ENCODE assay signal across 18 cellular contexts in genomic region chr1:179826626-179827280, GRCh38.
"Had no signal": no experiment of that assay in that cellular context is flagged by ENCODE, and none has a peak within 500 bp of the region (broad histone marks: within the 10 kb centered on the region; RNA-seq: fewer than 3 reads in every experiment).

No MANE protein-coding gene starts in this region.

- H3K36me3 ChIP-seq: pancreas, tibial artery had no signal

- H3K27me3 ChIP-seq: pancreas, tibial artery had no signal

- H3K27ac ChIP-seq: coronary artery, pancreas, tibial artery had no signal

- H3K27me3 Mint-ChIP-seq: activated CD4-positive, alpha-beta memory T cell treated with anti-CD3 and anti-CD28 coated beads for 36 hours had no signal

- DNase-seq: activated CD4-positive, alpha-beta memory T cell treated with anti-CD3 and anti-CD28 coated beads for 36 hours; activated CD4-positive, alpha-beta T cell treated with anti-CD3 and anti-CD28 coated beads for 1 hour; activated naive CD4-positive, alpha-beta T cell treated with anti-CD3 and anti-CD28 coated beads, Interleukin-2, amount 50 U/mL, for 16 hours; caudate nucleus; effector CD8-positive, alpha-beta T cell; foreskin fibroblast; hippocampal formation; kidney; mesenchymal stem cell; pancreas; SHP77; stimulated activated CD4-positive, alpha-beta T cell treated with anti-CD3 and anti-CD28 coated beads, Interleukin-2, amount 100 ng/mL, for 48 hours; stimulated activated naive B cell treated with anti-CD40 and anti-IgM and Interleukin-4, amounts not matched to agents 10 μg/mL and 1 μg/mL and 100 μg/mL, for 72 hours; T-helper 1 cell; T1000 had no signal

- H3K4me1 ChIP-seq: pancreas, tibial artery had no signal

- H3K9me3 Mint-ChIP-seq: activated CD4-positive, alpha-beta memory T cell treated with anti-CD3 and anti-CD28 coated beads for 36 hours; activated T-helper 2 cell treated with anti-CD3 and anti-CD28 coated beads, Interferon-gamma antibody, Interleukin-2, Interleukin-4, amounts not matched to agents 10 μg/mL and 5 μg/mL and 100 μg/mL, durations not matched to agents 14 hours and 24 hours and 36 hours; stimulated activated naive B cell treated with anti-CD40 and anti-IgM and Interleukin-4, amounts not matched to agents 10 μg/mL and 1 μg/mL and 100 μg/mL, for 72 hours had no signal

- H3K4me3 ChIP-seq: coronary artery, pancreas, tibial artery had no signal

- H3K36me3 Mint-ChIP-seq: activated CD4-positive, alpha-beta memory T cell treated with anti-CD3 and anti-CD28 coated beads for 36 hours; stimulated activated naive B cell treated with anti-CD40 and anti-IgM and Interleukin-4, amounts not matched to agents 10 μg/mL and 1 μg/mL and 100 μg/mL, for 72 hours had no signal

- H3K27ac Mint-ChIP-seq: activated CD4-positive, alpha-beta memory T cell treated with anti-CD3 and anti-CD28 coated beads for 36 hours; activated T-helper 2 cell treated with anti-CD3 and anti-CD28 coated beads, Interferon-gamma antibody, Interleukin-2, Interleukin-4, amounts not matched to agents 10 μg/mL and 5 μg/mL and 100 μg/mL, durations not matched to agents 14 hours and 24 hours and 36 hours; stimulated activated naive B cell treated with anti-CD40 and anti-IgM and Interleukin-4, amounts not matched to agents 10 μg/mL and 1 μg/mL and 100 μg/mL, for 72 hours had no signal

- H3K9me3 ChIP-seq: pancreas, tibial artery had no signal

- H3K4me3 Mint-ChIP-seq: activated CD4-positive, alpha-beta memory T cell treated with anti-CD3 and anti-CD28 coated beads for 36 hours; stimulated activated naive B cell treated with anti-CD40 and anti-IgM and Interleukin-4, amounts not matched to agents 10 μg/mL and 1 μg/mL and 100 μg/mL, for 72 hours had no signal
